22 cellular contexts compared by ENCODE assay signal in the genomic region with DNA sequence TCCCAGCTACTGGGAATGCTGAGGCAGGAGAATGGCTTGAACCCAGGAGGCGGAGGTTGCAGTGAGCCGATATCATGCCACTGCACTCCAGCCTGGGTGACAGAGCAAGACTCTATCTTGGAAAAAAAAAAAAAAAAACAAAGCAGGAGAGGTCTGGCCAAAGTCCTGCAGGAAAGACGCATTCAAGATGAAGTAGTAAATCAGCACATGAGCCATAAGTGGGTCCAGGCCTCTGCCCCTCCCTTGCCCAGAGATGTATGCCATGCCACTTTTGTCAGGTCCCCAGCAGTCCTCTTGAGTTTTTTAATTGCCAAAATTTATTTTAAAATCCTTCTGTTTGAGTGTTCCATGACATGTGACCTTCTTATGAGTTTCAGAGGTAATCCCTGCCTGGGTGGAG. TPM values are rescaled to one million over a fixed set of nuclear protein-coding genes. Genes with fewer than 3 reads are reported as not detected.
DNase-seq lines count a peak whose midpoint lies in the region; ATAC-seq and TF ChIP-seq lines count a peak whose summit lies in the region.
"Had no signal": no experiment of that assay in that cellular context is flagged by ENCODE, and none has a peak within 500 bp of the region (broad histone marks: within the 10 kb centered on the region; RNA-seq: fewer than 3 reads in every experiment).

No MANE protein-coding gene starts in this region.

- H3K4me3 Mint-ChIP-seq in activated naive CD8-positive, alpha-beta T cell treated with anti-CD3 and anti-CD28 coated beads, Interleukin-2, amount 50 U/mL, for 24 hours, result no peak overlapping the region
- no peak overlapping the region for H3K4me3 Mint-ChIP-seq in mesothelial cell of epicardium
- H3K4me3 Mint-ChIP-seq: T-helper 1 cell treated with Interleukin-12 subunit alpha and Interleukin-12 subunit beta and Interleukin-4 antibody, amounts not matched to agents 30 μg/mL and 1 μg/mL, for 36 hours had no signal

- no peaks in the 10 kb centered on the region for H3K36me3 ChIP-seq in cardiac muscle cell
- no peaks in the 10 kb centered on the region for H3K36me3 ChIP-seq in heart left ventricle
- H3K36me3 ChIP-seq in transverse colon, result no peaks in the 10 kb centered on the region
- H3K36me3 ChIP-seq: adrenal gland, tibial nerve had no signal

- TF ChIP-seq EP300 in transverse colon (IDR thresholded peaks at IDR 0.05; ENCODE audit: low read depth), result no peak

- peak overlapping the region; percentile 73 for H3K27ac ChIP-seq in cardiac muscle cell
- H3K27ac ChIP-seq in heart left ventricle, result peak overlapping the region in 3 of 12 donors; percentile 34 to 48 (median 34)
- H3K27ac ChIP-seq in transverse colon, result peak overlapping the region; percentile 38 to 61 (median 55)
- no peak overlapping the region for H3K27ac ChIP-seq in RWPE1
- H3K27ac ChIP-seq: adrenal gland had no signal

- no peak for DNase-seq in cardiac muscle cell (ENCODE audit: low read depth in 1 of 2, low spot score in 1 of 2)
- no peak for DNase-seq in heart left ventricle
- no peak for DNase-seq in activated naive CD8-positive, alpha-beta T cell treated with anti-CD3 and anti-CD28 coated beads, Interleukin-2, amount 50 U/mL, for 24 hours
- DNase-seq in mesothelial cell of epicardium (ENCODE audit: low spot score in 2 of 2, unreplicated experiment in 2 of 2), result no peak
- no peak for DNase-seq in transverse colon
- no peak for DNase-seq in RWPE1 (ENCODE audit: low spot score)
- no peak for DNase-seq in NCI-H748 treated with DMSO at 0.1 percent for 48 hours (lab: John Stamatoyannopoulos, UW)
- DNase-seq in stimulated activated naive CD4-positive, alpha-beta T cell (lab: John Stamatoyannopoulos, UW), result no peak
- DNase-seq: activated effector memory CD4-positive, alpha-beta T cell treated with anti-CD3 and anti-CD28 coated beads, Interleukin-2, amount 50 U/mL, for 16 hours; activated T-cell treated with anti-CD3 and anti-CD28 coated beads for 4 hours; adrenal gland; AML-193; DMS53; glutamatergic neuron; kidney glomerular epithelial cell; NCI-H1105; NCI-H2029 treated with DMSO at 0.1 percent for 48 hours; NCI-H526; occipital lobe had no signal

- ATAC-seq in heart left ventricle, result no peak
- no peak for ATAC-seq in activated naive CD8-positive, alpha-beta T cell treated with anti-CD3 and anti-CD28 coated beads, Interleukin-2, amount 50 U/mL, for 24 hours

- peaks cover 74% of the 10 kb centered on the region for H3K4me1 Mint-ChIP-seq in activated naive CD8-positive, alpha-beta T cell treated with anti-CD3 and anti-CD28 coated beads, Interleukin-2, amount 50 U/mL, for 24 hours
- H3K4me1 Mint-ChIP-seq in mesothelial cell of epicardium, result peaks cover 17% of the 10 kb centered on the region

- CTCF ChIA-PET in RWPE1 (lab: Yijun Ruan, JAX), result interaction anchor here (0.5 to 1.3 kb wide), 2 partner anchors 129 to 177 kb away, joined by 3 to 8 read pairs; no protein-coding TSS in a partner anchor

- no peaks in the 10 kb centered on the region for H3K36me3 Mint-ChIP-seq in activated naive CD8-positive, alpha-beta T cell treated with anti-CD3 and anti-CD28 coated beads, Interleukin-2, amount 50 U/mL, for 24 hours (ENCODE audit: low read depth)
- H3K36me3 Mint-ChIP-seq in mesothelial cell of epicardium, result no peaks in the 10 kb centered on the region
- H3K36me3 Mint-ChIP-seq: brain had no signal

- peaks cover 8% of the 10 kb centered on the region for H3K4me1 ChIP-seq in cardiac muscle cell (ENCODE audit: low read depth)
- H3K4me1 ChIP-seq in heart left ventricle, result peaks cover 0 to 26% (median 5%) of the 10 kb centered on the region in 12 donors
- peaks cover 0 to 17% (median 11%) of the 10 kb centered on the region in 4 donors for H3K4me1 ChIP-seq in transverse colon

- no peak for TF ChIP-seq POLR2A in heart left ventricle (IDR thresholded peaks at IDR 0.05)
- no peak for TF ChIP-seq POLR2A in transverse colon (IDR thresholded peaks at IDR 0.05)

- no peaks in the 10 kb centered on the region for H3K27me3 ChIP-seq in cardiac muscle cell
- H3K27me3 ChIP-seq in heart left ventricle, result no peaks in the 10 kb centered on the region
- no peaks in the 10 kb centered on the region for H3K27me3 ChIP-seq in transverse colon
- H3K27me3 ChIP-seq: adrenal gland, tibial nerve had no signal

- TF ChIP-seq CTCF in cardiac muscle cell (IDR thresholded peaks at IDR 0.05; ENCODE audit: low read depth, low read length), result no peak
- no peak for TF ChIP-seq CTCF in heart left ventricle (IDR thresholded peaks at IDR 0.05)
- TF ChIP-seq CTCF in mesothelial cell of epicardium (IDR thresholded peaks at IDR 0.05; ENCODE audit: unreplicated experiment), result no peak
- no peak for TF ChIP-seq CTCF in transverse colon (IDR thresholded peaks at IDR 0.05)
- TF ChIP-seq CTCF in RWPE1 (conservative IDR thresholded peaks at IDR 0.05; ENCODE audit: low read depth), result no peak

- no peaks in the 10 kb centered on the region for H3K27me3 Mint-ChIP-seq in activated naive CD8-positive, alpha-beta T cell treated with anti-CD3 and anti-CD28 coated beads, Interleukin-2, amount 50 U/mL, for 24 hours
- H3K27me3 Mint-ChIP-seq in mesothelial cell of epicardium (ENCODE audit: low read depth), result peaks cover 9% of the 10 kb centered on the region

- H3K4me3 ChIP-seq in cardiac muscle cell, result no peak overlapping the region
- H3K4me3 ChIP-seq in heart left ventricle, result no peak overlapping the region
- H3K4me3 ChIP-seq in transverse colon, result no peak overlapping the region
- H3K4me3 ChIP-seq: adrenal gland, tibial nerve had no signal

- H3K27ac Mint-ChIP-seq in activated naive CD8-positive, alpha-beta T cell treated with anti-CD3 and anti-CD28 coated beads, Interleukin-2, amount 50 U/mL, for 24 hours, result peak overlapping the region; percentile 41
- H3K27ac Mint-ChIP-seq in mesothelial cell of epicardium, result peak overlapping the region; percentile 39
- H3K27ac Mint-ChIP-seq: T-helper 1 cell treated with Interleukin-12 subunit alpha and Interleukin-12 subunit beta and Interleukin-4 antibody, amounts not matched to agents 30 μg/mL and 1 μg/mL, for 36 hours had no signal

- POLR2A ChIA-PET in RWPE1 (lab: Yijun Ruan, JAX; ENCODE audit: low non-redundant PET), result no interaction called here

- intact Hi-C loops in heart left ventricle (cut with DNase I), result no loop called here
- intact Hi-C loops in transverse colon (cut with DNase I; ENCODE audit: low total_unique reads), result no loop called here

- in situ Hi-C loops in transverse colon (cut with MboI; ENCODE audit: low pct_ligation_motif_present in 1 of 4, low pct_unique_long_range_greater_than_20kb in 1 of 4, low sequenced_read_pairs in 3 of 4), result no loop called here

- H3K9me3 ChIP-seq in cardiac muscle cell (ENCODE audit: low read depth) (no peaks in the 10 kb centered on the region), heart left ventricle (no peaks in the 10 kb centered on the region), transverse colon (no peaks in the 10 kb centered on the region)
- H3K9me3 ChIP-seq: adrenal gland, tibial nerve had no signal

- no peaks in the 10 kb centered on the region for H3K9me3 Mint-ChIP-seq in activated naive CD8-positive, alpha-beta T cell treated with anti-CD3 and anti-CD28 coated beads, Interleukin-2, amount 50 U/mL, for 24 hours
- H3K9me3 Mint-ChIP-seq in mesothelial cell of epicardium, result no peaks in the 10 kb centered on the region
- H3K9me3 Mint-ChIP-seq: T-helper 1 cell treated with Interleukin-12 subunit alpha and Interleukin-12 subunit beta and Interleukin-4 antibody, amounts not matched to agents 30 μg/mL and 1 μg/mL, for 36 hours had no signal

- WGBS in heart left ventricle, 4 donors, result 38 to 58% (median 51%) methylated on average over 3 of the region's 3 CpGs
- 10 to 41% methylated on average over 2 to 3 of the region's 3 CpGs for WGBS in transverse colon (ENCODE audit: low coverage in 1 of 2), 2 donors

RNA-seq across cellular contexts. Expression of a gene that starts 8.5 kb away (rescaled TPM):
- 8.9 and 40.0 TPM in 2 replicates for total RNA-seq in cardiac muscle cell
- 7.1 and 36.8 TPM in 2 replicates for polyA plus RNA-seq in cardiac muscle cell
- total RNA-seq in heart left ventricle, result 10 to 100 TPM in 8 of 9 donors, 1 to 10 TPM in 1; 9.6 to 28.0 (median 12.5) TPM
- polyA plus RNA-seq in heart left ventricle, result 10 to 100 TPM; 11.0 to 15.4 TPM
- 36.0 to 44.5 TPM (median 41.6 TPM) in 3 replicates for total RNA-seq in mesothelial cell of epicardium
- total RNA-seq in transverse colon, result 10 to 100 TPM in 2 of 4 donors, 1 to 10 TPM in 2; 6.7 to 11.1 (median 9.3) TPM

RNA-seq across cellular contexts. Expression of a gene that starts 41.1 kb away (rescaled TPM):
- total RNA-seq in cardiac muscle cell (4.1 and 7.5 TPM in 2 replicates), heart left ventricle (1 to 10 TPM in 7 of 9 donors, under 1 TPM in 2; 0.93 to 7.8 (median 1.8) TPM), mesothelial cell of epicardium (7.7 to 8.2 TPM (median 8.0 TPM) in 3 replicates), transverse colon (1 to 10 TPM; 2.2 to 7.2 (median 4.3) TPM)
- polyA plus RNA-seq in cardiac muscle cell (3.0 and 3.5 TPM in 2 replicates), heart left ventricle (1 to 10 TPM; 1.7 to 2.4 TPM)

RNA-seq across cellular contexts. Expression of a gene that starts 42.7 kb away (rescaled TPM):
- total RNA-seq in cardiac muscle cell, result 16.0 and 20.7 TPM in 2 replicates
- 25.3 and 50.1 TPM in 2 replicates for polyA plus RNA-seq in cardiac muscle cell
- 10 to 100 TPM; 10.2 to 17.9 (median 13.4) TPM for total RNA-seq in heart left ventricle
- polyA plus RNA-seq in heart left ventricle, result 10 to 100 TPM in 1 of 2 donors, 1 to 10 TPM in 1; 4.8 to 16.5 TPM
- total RNA-seq in mesothelial cell of epicardium, result 46.9 to 57.3 TPM (median 56.1 TPM) in 3 replicates
- 10 to 100 TPM; 25.3 to 36.6 (median 28.7) TPM for total RNA-seq in transverse colon
